8 cellular contexts compared by ENCODE assay signal in genomic region chr2:161238559-161239415, GRCh38.
DNase-seq lines count a peak whose midpoint lies in the region; ATAC-seq and TF ChIP-seq lines count a peak whose summit lies in the region.

No MANE protein-coding gene starts in this region.

- peak overlapping the region; percentile 78 for H3K4me2 ChIP-seq in parathyroid adenoma (ENCODE audit: low read length)

- H3K4me3 ChIP-seq in right atrium auricular region (peak overlapping the region; percentile 50 to 56), parathyroid adenoma (ENCODE audit: low read depth, low read length) (peak overlapping the region; percentile 39)

- POLR2A ChIA-PET in T-cell (lab: Charles Lee), result interaction anchor here in 1 of 2 donors (1.0 kb wide), 1 partner anchor 10 kb away, joined by 3 read pairs; no protein-coding TSS in a partner anchor

- peak overlapping the region; percentile 88 to 92 (median 91) for H3K4me3 Mint-ChIP-seq in T-cell

- no peaks in the 10 kb centered on the region for H3K9me3 Mint-ChIP-seq in T-cell

- no peaks in the 10 kb centered on the region for H3K27me3 Mint-ChIP-seq in T-cell

- peaks cover 20 to 62% (median 57%) of the 10 kb centered on the region in 3 donors for H3K4me1 Mint-ChIP-seq in T-cell

- DNase-seq in Ammon's horn (ENCODE audit: low spot score) (peak; percentile 95), T-cell (peak in 33 of 34 experiments; percentile 33 to 70 (median 54)), anterior cingulate cortex (lab: John Stamatoyannopoulos, UW) (peak; percentile 24 to 92 (median 82)), right atrium auricular region (ENCODE audit: low spot score) (no peak), AML-193 (lab: John Stamatoyannopoulos, UW) (no peak)

- H3K4me1 ChIP-seq in right atrium auricular region (peaks cover 0 to 16% of the 10 kb centered on the region in 2 donors), parathyroid adenoma (peaks cover 28% of the 10 kb centered on the region)

- CTCF ChIA-PET in T-cell (lab: Charles Lee), result interaction anchor here (1.4 to 2.9 kb wide), 2 partner anchors 15 to 16 kb away, joined by 3 to 18 read pairs; no protein-coding TSS in a partner anchor

- H3K79me2 ChIP-seq in parathyroid adenoma, result no peaks in the 10 kb centered on the region

- H3K36me3 ChIP-seq in right atrium auricular region (peaks cover 7% of the 10 kb centered on the region), parathyroid adenoma (ENCODE audit: control insufficient read depth, insufficient read depth, low read length) (no peaks in the 10 kb centered on the region)

- H3K9me3 ChIP-seq in right atrium auricular region, result no peaks in the 10 kb centered on the region
- no peaks in the 10 kb centered on the region for H3K9me3 ChIP-seq in parathyroid adenoma (ENCODE audit: control insufficient read depth, low read length)

- peak overlapping the region; percentile 75 to 84 for H3K27ac Mint-ChIP-seq in T-cell

- TF ChIP-seq CTCF in right atrium auricular region (IDR thresholded peaks at IDR 0.05), result no peak
- no peak for TF ChIP-seq CTCF in parathyroid adenoma (IDR thresholded peaks at IDR 0.05)

- H2AFZ ChIP-seq in parathyroid adenoma, result peak overlapping the region; percentile 93

- no peak overlapping the region for H3K27ac ChIP-seq in right atrium auricular region
- H3K27ac ChIP-seq in parathyroid adenoma, result peak overlapping the region; percentile 96

- H3K27me3 ChIP-seq in right atrium auricular region (no peaks in the 10 kb centered on the region), parathyroid adenoma (ENCODE audit: control insufficient read depth, insufficient read depth, low read length) (no peaks in the 10 kb centered on the region)

- no peak overlapping the region for H3K9ac ChIP-seq in parathyroid adenoma

- H3K36me3 Mint-ChIP-seq in T-cell, result peaks cover 10% of the 10 kb centered on the region

- ATAC-seq in GM19043 (IDR thresholded peaks at IDR 0.05; ENCODE audit: low read depth, unreplicated experiment), result peak; percentile 21
- peak; percentile 34 for ATAC-seq in HG03442 (IDR thresholded peaks at IDR 0.05; ENCODE audit: unreplicated experiment)
- ATAC-seq in T-cell (replicated peaks in 1 of 4), result peak; percentile 70 to 77 (median 73)

Comparison
In these comparisons a context has a peak if more than half of its experiments do, and no peak if none do; other contexts are left out.
1. DNase-seq: peak in Ammon's horn (single experiment), T-cell (33 of 34) and anterior cingulate cortex (58 of 58); none in right atrium auricular region (single experiment) and AML-193 (0 of 2).
2. ATAC-seq: peak in every context shown above with its lines; median percentile 73 in T-cell; 34 in HG03442; 21 in GM19043.